30 cellular contexts compared by ENCODE assay signal in the genomic region with DNA sequence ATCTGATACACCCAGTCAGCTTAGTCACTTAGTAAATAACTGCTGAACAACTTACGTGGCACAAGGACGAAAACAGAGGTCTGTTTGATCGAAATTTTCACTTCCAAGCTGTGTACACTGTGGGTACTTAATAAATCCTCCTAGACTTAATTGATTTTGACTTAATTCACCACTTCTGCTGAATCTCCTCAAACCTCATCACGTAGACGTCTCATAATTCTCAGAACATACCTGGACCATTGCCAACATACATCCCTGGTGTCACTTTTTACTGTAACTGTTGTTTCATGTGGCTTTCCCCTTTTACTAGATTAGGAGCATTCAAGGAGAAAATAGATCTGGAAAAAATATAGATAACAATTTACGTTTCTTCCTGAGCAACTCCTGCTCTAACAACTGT.
DNase-seq lines count a peak whose midpoint lies in the region; ATAC-seq and TF ChIP-seq lines count a peak whose summit lies in the region.
"Had no signal": no experiment of that assay in that cellular context is flagged by ENCODE, and none has a peak within 500 bp of the region (broad histone marks: within the 10 kb centered on the region; RNA-seq: fewer than 3 reads in every experiment).

No MANE protein-coding gene starts in this region.

- no peaks in the 10 kb centered on the region for H3K9me3 Mint-ChIP-seq in activated CD4-positive, alpha-beta memory T cell treated with anti-CD3 and anti-CD28 coated beads, Interleukin-2, amount 10 ng/mL, durations not matched to agents 7 days and 5 days
- H3K9me3 Mint-ChIP-seq: CD8-positive, alpha-beta T cell; HFFc6 had no signal

- no peaks in the 10 kb centered on the region for H3K27me3 Mint-ChIP-seq in activated CD4-positive, alpha-beta memory T cell treated with anti-CD3 and anti-CD28 coated beads, Interleukin-2, amount 10 ng/mL, durations not matched to agents 7 days and 5 days

- intact Hi-C loops in cardiac septum (cut with DNase I) (no loop called here), adrenal gland (cut with DNase I) (no loop called here)

- peaks cover 7% of the 10 kb centered on the region for H3K4me1 ChIP-seq in cardiac muscle cell (ENCODE audit: low read depth)
- H3K4me1 ChIP-seq in adrenal gland (replicated peaks in 1 of 2): peaks cover 16 to 83% of the 10 kb centered on the region in 2 donors
- peaks cover 18% of the 10 kb centered on the region for H3K4me1 ChIP-seq in mesodermal cell (ENCODE audit: control insufficient read depth, insufficient read depth, low read length, poor library complexity, severe bottlenecking)
- H3K4me1 ChIP-seq: prostate gland, uterus had no signal

- H3K4me3 ChIP-seq in cardiac muscle cell (no peak overlapping the region), adrenal gland (no peak overlapping the region), mesodermal cell (ENCODE audit: extremely low read depth, insufficient read depth, low read length, poor library complexity, severe bottlenecking) (no peak overlapping the region)
- H3K4me3 ChIP-seq: A549, prostate gland, testis, uterus had no signal

- H3K27ac ChIP-seq in cardiac muscle cell: peak overlapping the region; percentile 53
- peak overlapping the region in 3 of 5 donors; percentile 50 to 59 (median 50) for H3K27ac ChIP-seq in adrenal gland
- peak overlapping the region; percentile 68 for H3K27ac ChIP-seq in mesodermal cell (ENCODE audit: low read depth, low read length, severe bottlenecking)
- H3K27ac ChIP-seq: brain microvascular endothelial cell, foreskin keratinocyte, neutrophil, prostate gland, testis, uterus had no signal

- CTCF ChIA-PET in activated CD4-positive, alpha-beta memory T cell treated with anti-CD3 and anti-CD28 coated beads, Interleukin-2, amount 10 ng/mL, durations not matched to agents 7 days and 5 days (lab: Charles Lee): interaction anchor here (0.6 to 1.7 kb wide), 2 partner anchors 8 to 35 kb away, joined by 4 to 5 read pairs; no protein-coding TSS in a partner anchor

- H3K36me3 ChIP-seq in cardiac muscle cell: no peaks in the 10 kb centered on the region
- no peaks in the 10 kb centered on the region for H3K36me3 ChIP-seq in adrenal gland (replicated peaks in 1 of 2)
- peaks cover 18% of the 10 kb centered on the region for H3K36me3 ChIP-seq in mesodermal cell (ENCODE audit: control insufficient read depth, insufficient read depth, low read length)
- H3K36me3 ChIP-seq: brain microvascular endothelial cell, neutrophil, prostate gland, uterus had no signal

- DNase-seq in cardiac muscle cell (ENCODE audit: low read depth in 1 of 2, low spot score in 1 of 2): no peak
- no peak for DNase-seq in cardiac septum (ENCODE audit: low spot score)
- no peak for DNase-seq in adrenal gland
- no peak for DNase-seq in activated CD4-positive, alpha-beta memory T cell treated with anti-CD3 and anti-CD28 coated beads, Interleukin-2, amount 10 ng/mL, durations not matched to agents 7 days and 5 days
- DNase-seq in activated naive CD4-positive, alpha-beta T cell treated with Interleukin-2 at 50 U/mL for 16 hours: no peak
- DNase-seq in activated CD8-positive, alpha-beta memory T cell treated with anti-CD3 and anti-CD28 coated beads, Interleukin-2, amount 50 U/mL, for 48 hours: no peak
- DNase-seq: activated CD4-positive, alpha-beta T cell treated with anti-CD3 and anti-CD28 coated beads for 1 hour; activated gamma-delta T cell; AML-193; brain microvascular endothelial cell; CD8-positive, alpha-beta T cell; effector CD8-positive, alpha-beta T cell; HFFc6; left cardiac atrium; NCI-H2171; NCI-H510A treated with DMSO at 0.1 percent for 48 hours; NK-92 treated with Interleukin-12 subunit alpha and Interleukin-12 subunit beta, amount 100 ng/mL, for 24 hours; SIG-M5; stimulated activated CD4-positive, alpha-beta T cell treated with anti-CD3 and anti-CD28 coated beads, Interleukin-15, amount 100 ng/mL, for 24 hours; stimulated activated naive CD4-positive, alpha-beta T cell; testis; uterus had no signal

- no peak for ATAC-seq in GM18505 (IDR thresholded peaks at IDR 0.05; ENCODE audit: unreplicated experiment)
- ATAC-seq: CD8-positive, alpha-beta T cell; esophagus mucosa; HepG2 had no signal

- no peak overlapping the region for H3K4me3 Mint-ChIP-seq in activated CD4-positive, alpha-beta memory T cell treated with anti-CD3 and anti-CD28 coated beads, Interleukin-2, amount 10 ng/mL, durations not matched to agents 7 days and 5 days
- H3K4me3 Mint-ChIP-seq: CD8-positive, alpha-beta T cell had no signal

- H3K27me3 ChIP-seq in cardiac muscle cell (no peaks in the 10 kb centered on the region), adrenal gland (no peaks in the 10 kb centered on the region)
- H3K27me3 ChIP-seq: brain microvascular endothelial cell, foreskin keratinocyte, neutrophil, testis, uterus had no signal

- no peaks in the 10 kb centered on the region for H3K4me1 Mint-ChIP-seq in activated CD4-positive, alpha-beta memory T cell treated with anti-CD3 and anti-CD28 coated beads, Interleukin-2, amount 10 ng/mL, durations not matched to agents 7 days and 5 days

- 61 to 68% (median 65%) methylated on average over 6 of the region's 6 CpGs for WGBS in adrenal gland, 4 donors
- 91 to 98% methylated on average over 5 of the region's 6 CpGs for WGBS in mesodermal cell (ENCODE audit: insufficient coverage in 2 of 2), 2 experiments

- TF ChIP-seq CTCF in cardiac muscle cell (IDR thresholded peaks at IDR 0.05; ENCODE audit: low read depth, low read length) (no peak), adrenal gland (IDR thresholded peaks at IDR 0.05) (no peak)

- no peak for TF ChIP-seq POLR2A in adrenal gland (IDR thresholded peaks at IDR 0.05)
- TF ChIP-seq POLR2A in GM18505 (IDR thresholded peaks at IDR 0.05; ENCODE audit: borderline replicate concordance, extremely low read depth, insufficient read depth, insufficient read length): no peak

- H3K9me3 ChIP-seq in cardiac muscle cell (ENCODE audit: low read depth) (no peaks in the 10 kb centered on the region), adrenal gland (replicated peaks in 1 of 3) (no peaks in the 10 kb centered on the region), mesodermal cell (ENCODE audit: control insufficient read depth, low read length) (no peaks in the 10 kb centered on the region)
- H3K9me3 ChIP-seq: A549, neutrophil, prostate gland, testis, uterus had no signal

- no peaks in the 10 kb centered on the region for H3K36me3 Mint-ChIP-seq in activated CD4-positive, alpha-beta memory T cell treated with anti-CD3 and anti-CD28 coated beads, Interleukin-2, amount 10 ng/mL, durations not matched to agents 7 days and 5 days (ENCODE audit: low read depth)

- no peak overlapping the region for H3K27ac Mint-ChIP-seq in activated CD4-positive, alpha-beta memory T cell treated with anti-CD3 and anti-CD28 coated beads, Interleukin-2, amount 10 ng/mL, durations not matched to agents 7 days and 5 days
- H3K27ac Mint-ChIP-seq: CD8-positive, alpha-beta T cell had no signal

- POLR2A ChIA-PET in activated CD4-positive, alpha-beta memory T cell treated with anti-CD3 and anti-CD28 coated beads, Interleukin-2, amount 10 ng/mL, durations not matched to agents 7 days and 5 days (lab: Charles Lee): no interaction called here
